10 cellular contexts compared by ENCODE assay signal in the genomic region with DNA sequence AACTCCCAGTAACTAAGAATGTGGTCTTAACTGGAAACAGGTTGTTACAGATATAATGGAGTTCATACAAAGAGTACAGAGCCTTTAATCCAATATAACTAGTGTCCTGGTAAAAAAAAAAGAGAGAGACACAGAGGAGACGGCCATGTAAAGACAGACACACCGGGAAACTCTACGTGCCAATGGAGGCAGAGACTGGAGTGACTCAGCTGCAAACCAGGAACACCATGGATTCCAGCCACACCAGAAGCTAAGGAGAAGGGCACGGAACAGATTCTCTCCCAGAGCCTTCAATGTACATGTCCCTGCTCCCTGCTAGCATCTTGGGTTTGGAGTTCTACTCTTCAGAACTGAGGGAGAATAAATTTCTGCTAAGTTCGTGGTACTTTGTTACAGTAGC. TPM values are rescaled to one million over a fixed set of nuclear protein-coding genes. Genes with fewer than 3 reads are reported as not detected.
DNase-seq lines count a peak whose midpoint lies in the region; ATAC-seq and TF ChIP-seq lines count a peak whose summit lies in the region.
"Had no signal": no experiment of that assay in that cellular context is flagged by ENCODE, and none has a peak within 500 bp of the region (broad histone marks: within the 10 kb centered on the region; RNA-seq: fewer than 3 reads in every experiment).

No MANE protein-coding gene starts in this region.

- DNase-seq in CD8-positive, alpha-beta T cell, result no peak
- DNase-seq in HFFc6, result no peak
- DNase-seq in myocyte (ENCODE audit: low read depth), result peak; percentile 48
- no peak for DNase-seq in hippocampal formation (lab: John Stamatoyannopoulos, UW)
- no peak for DNase-seq in DMS79 (lab: John Stamatoyannopoulos, UW)
- DNase-seq in GM20000 (ENCODE audit: low spot score), result no peak
- no peak for DNase-seq in activated CD8-positive, alpha-beta memory T cell treated with anti-CD3 and anti-CD28 coated beads, Interleukin-2, amount 50 U/mL, for 4 hours
- DNase-seq: anterior cingulate cortex, left cardiac atrium had no signal

- intact Hi-C loops in CD8-positive, alpha-beta T cell (cut with DNase I, micrococcal nuclease), result no loop called here

- H3K27me3 Mint-ChIP-seq in CD8-positive, alpha-beta T cell (ENCODE audit: low read depth), result no peaks in the 10 kb centered on the region
- no peaks in the 10 kb centered on the region; the same call in 1 of the 2 replicates for H3K27me3 Mint-ChIP-seq in HFFc6 (ENCODE audit: insufficient read depth)
- H3K27me3 Mint-ChIP-seq in brain, result peaks cover 17% of the 10 kb centered on the region

- TF ChIP-seq CTCF in CD8-positive, alpha-beta T cell (IDR thresholded peaks at IDR 0.05), result no peak
- no peak for TF ChIP-seq CTCF in HFFc6 (IDR thresholded peaks at IDR 0.05)
- TF ChIP-seq CTCF in brain (conservative IDR thresholded peaks at IDR 0.05), result no peak
- no peak for TF ChIP-seq CTCF in GM20000 (IDR thresholded peaks at IDR 0.05; ENCODE audit: extremely low read depth, missing control alignments)

- peak overlapping the region; percentile 96 for H3K4me3 Mint-ChIP-seq in CD8-positive, alpha-beta T cell
- H3K4me3 Mint-ChIP-seq in HFFc6 (peak overlapping the region; percentile 99), brain (peak overlapping the region; percentile 99 to 100 (median 100))

- H3K36me3 Mint-ChIP-seq in CD8-positive, alpha-beta T cell, result peaks cover 50% of the 10 kb centered on the region
- peaks cover 44% of the 10 kb centered on the region for H3K36me3 Mint-ChIP-seq in HFFc6 (ENCODE audit: low read depth)
- H3K36me3 Mint-ChIP-seq in brain, result peaks cover 77% of the 10 kb centered on the region

- H3K4me3 ChIP-seq in CD8-positive, alpha-beta T cell (ENCODE audit: low read depth, low read length), result no peak overlapping the region

- no peaks in the 10 kb centered on the region for H3K9me3 ChIP-seq in CD8-positive, alpha-beta T cell (ENCODE audit: low read length)

- POLR2A ChIA-PET in CD8-positive, alpha-beta T cell (lab: Charles Lee), result no interaction called here

- CTCF ChIA-PET in CD8-positive, alpha-beta T cell (lab: Charles Lee), result interaction anchor here (0.7 to 1.1 kb wide), 2 partner anchors 20 to 201 kb away, joined by 3 read pairs; no protein-coding TSS in a partner anchor

- no peaks in the 10 kb centered on the region for H3K9me3 Mint-ChIP-seq in CD8-positive, alpha-beta T cell
- H3K9me3 Mint-ChIP-seq in HFFc6, result no peaks in the 10 kb centered on the region
- H3K9me3 Mint-ChIP-seq in brain, result peaks cover 4 to 15% (median 5%) of the 10 kb centered on the region in 5 experiments

- H3K4me1 Mint-ChIP-seq in CD8-positive, alpha-beta T cell (ENCODE audit: low read depth), result peaks cover 51% of the 10 kb centered on the region
- H3K4me1 Mint-ChIP-seq in HFFc6 (ENCODE audit: low read depth) (peaks cover 23% of the 10 kb centered on the region), brain (peaks cover 33% of the 10 kb centered on the region)

- H3K4me1 ChIP-seq in CD8-positive, alpha-beta T cell (ENCODE audit: insufficient read depth, low read length), result peaks cover 13% of the 10 kb centered on the region

- no peak for ATAC-seq in CD8-positive, alpha-beta T cell
- ATAC-seq: left cardiac atrium had no signal

- H3K27ac Mint-ChIP-seq in CD8-positive, alpha-beta T cell, result no peak overlapping the region
- H3K27ac Mint-ChIP-seq in HFFc6 (peak overlapping the region; percentile 84), brain (peak overlapping the region; percentile 6 to 95 (median 68))

- no peaks in the 10 kb centered on the region for H3K27me3 ChIP-seq in CD8-positive, alpha-beta T cell (ENCODE audit: insufficient read depth, low read length)

- no peaks in the 10 kb centered on the region for H3K36me3 ChIP-seq in CD8-positive, alpha-beta T cell (ENCODE audit: insufficient read depth, low read length)

- no peak overlapping the region for H3K27ac ChIP-seq in CD8-positive, alpha-beta T cell (ENCODE audit: low read depth, low read length)

RNA-seq across cellular contexts. Expression of a gene that starts 4.5 kb away (rescaled TPM):
- total RNA-seq in CD8-positive, alpha-beta T cell, result 10 to 100 TPM; 51.3 to 55.6 TPM
- 10 to 100 TPM; 11.6 to 16.5 (median 15.5) TPM for total RNA-seq in HFFc6 (2021; fragmentation: NEBNext Ultra II Directional; extraction: Animal tissue kit (Norgen Biotek cat#: 25700))
- 5.1 TPM for polyA plus RNA-seq in brain (ENCODE audit: insufficient read depth, low read depth, low replicate concordance)
- 9.2 and 13.2 TPM in 2 replicates for total RNA-seq in myocyte
- 4.2 TPM for polyA plus RNA-seq in myocyte (2012)

RNA-seq across cellular contexts. Expression of a gene that starts 16.1 kb away (rescaled TPM):
- total RNA-seq in CD8-positive, alpha-beta T cell, result not detected
- total RNA-seq in HFFc6 (2021; fragmentation: NEBNext Ultra II Directional; extraction: Animal tissue kit (Norgen Biotek cat#: 25700)), result not detected
- polyA plus RNA-seq in brain (ENCODE audit: insufficient read depth, low read depth, low replicate concordance), result not detected
- total RNA-seq in myocyte, result 0.53 TPM in 1 of 2 replicates, not detected in the other
- not detected for polyA plus RNA-seq in myocyte (2012)
